ENCODE assay signal across 1 cellular context in genomic region chr3:9769012-9769411, GRCh38.
TF ChIP-seq lines count a peak whose summit lies in the region.

No MANE protein-coding gene starts in this region.

TF ChIP-seq in H1, 55 proteins besides CTCF, POLR2A, EP300 and RAD21:
- TF ChIP-seq CTBP2 (IDR thresholded peaks at IDR 0.05; ENCODE audit: borderline replicate concordance, insufficient read depth, insufficient read length, low read length) (no peak), RNF2 (IDR thresholded peaks at IDR 0.05; ENCODE audit: borderline replicate concordance, low read depth, low read length, missing control alignments, poor library complexity, severe bottlenecking) (no peak), ASH2L (IDR thresholded peaks at IDR 0.05; ENCODE audit: low read length) (no peak)
